8 cellular contexts compared by ENCODE assay signal in the genomic region with DNA sequence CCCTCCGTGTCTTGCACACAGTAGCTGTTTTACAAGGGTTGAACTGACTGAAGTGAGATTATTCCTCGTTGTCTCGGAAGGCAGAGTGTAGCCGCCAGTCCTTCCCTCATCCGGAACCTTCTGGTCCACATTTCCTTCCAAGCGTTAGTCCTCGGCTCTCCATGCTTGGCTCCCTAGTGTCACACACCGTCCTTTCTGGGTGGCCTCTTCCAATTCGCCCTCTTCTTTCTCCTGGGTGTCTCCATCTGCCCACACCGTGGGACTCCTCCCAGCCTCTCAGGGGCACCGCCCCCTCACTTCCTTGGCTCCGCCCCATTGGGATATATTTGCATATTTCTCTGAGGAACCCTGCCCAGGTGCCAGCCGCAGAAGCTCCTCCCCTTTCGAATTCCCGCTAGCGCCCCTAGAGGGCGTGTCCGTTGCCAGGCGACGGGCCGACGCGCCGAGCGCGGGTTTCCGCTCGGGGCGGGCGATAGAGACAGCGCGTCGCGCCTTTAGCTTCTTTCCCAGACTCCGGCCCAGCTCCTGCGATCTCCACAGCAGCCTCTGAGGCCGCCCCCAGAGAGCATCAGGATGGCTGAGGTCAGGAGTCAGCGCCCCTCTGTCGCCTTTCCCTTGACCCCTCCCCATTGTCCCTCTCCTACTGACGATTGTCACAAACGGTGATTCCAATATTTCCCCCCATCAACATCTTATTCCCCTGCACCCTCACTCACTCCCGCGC. TPM values are rescaled to one million over a fixed set of nuclear protein-coding genes. Genes with fewer than 3 reads are reported as not detected.
DNase-seq lines count a peak whose midpoint lies in the region; ATAC-seq and TF ChIP-seq lines count a peak whose summit lies in the region.

A gene with protein sequence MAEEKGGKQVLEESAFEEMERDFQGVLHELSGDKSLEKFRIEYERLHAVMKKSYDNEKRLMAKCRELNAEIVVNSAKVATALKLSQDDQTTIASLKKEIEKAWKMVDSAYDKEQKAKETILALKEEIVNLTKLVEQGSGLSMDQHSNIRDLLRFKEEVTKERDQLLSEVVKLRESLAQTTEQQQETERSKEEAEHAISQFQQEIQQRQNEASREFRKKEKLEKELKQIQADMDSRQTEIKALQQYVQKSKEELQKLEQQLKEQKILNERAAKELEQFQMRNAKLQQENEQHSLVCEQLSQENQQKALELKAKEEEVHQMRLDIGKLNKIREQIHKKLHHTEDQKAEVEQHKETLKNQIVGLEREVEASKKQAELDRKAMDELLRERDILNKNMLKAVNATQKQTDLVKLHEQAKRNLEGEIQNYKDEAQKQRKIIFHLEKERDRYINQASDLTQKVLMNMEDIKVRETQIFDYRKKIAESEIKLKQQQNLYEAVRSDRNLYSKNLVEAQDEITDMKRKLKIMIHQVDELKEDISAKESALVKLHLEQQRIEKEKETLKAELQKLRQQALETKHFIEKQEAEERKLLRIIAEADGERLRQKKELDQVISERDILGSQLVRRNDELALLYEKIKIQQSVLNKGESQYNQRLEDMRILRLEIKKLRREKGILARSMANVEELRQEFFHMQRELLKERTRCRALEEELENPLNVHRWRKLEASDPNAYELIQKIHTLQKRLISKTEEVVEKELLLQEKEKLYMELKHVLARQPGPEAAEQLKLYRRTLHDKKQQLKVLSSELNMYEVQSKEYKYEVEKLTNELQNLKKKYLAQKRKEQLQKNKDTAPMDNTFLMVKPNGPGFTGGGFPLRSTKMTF (plus strand): TSS at position 509 of the 724 bp plus-strand sequence. CDS start 65 bp downstream, at position 574.

- H3K4me1 ChIP-seq in suprapubic skin: peaks cover 38% of the 10 kb centered on the region

- peak; percentile 94 for ATAC-seq in omental fat pad (ENCODE audit: low FRiP score)

- TF ChIP-seq CTCF in omental fat pad (IDR thresholded peaks at IDR 0.05): peak in 1 of 3 donors; percentile 11
- TF ChIP-seq CTCF in suprapubic skin (IDR thresholded peaks at IDR 0.05): peak; percentile 45 to 63

- no peak within 1 kb of the TSS for H3K27ac ChIP-seq in suprapubic skin

- H3K9me3 ChIP-seq in suprapubic skin: no peaks in the 10 kb centered on the region

- H3K27me3 ChIP-seq in H7 (ENCODE audit: control insufficient read depth, insufficient read depth, low read length) (peaks cover 11% of the 10 kb centered on the region), suprapubic skin (no peaks in the 10 kb centered on the region)

- H3K4me3 ChIP-seq in H7 (ENCODE audit: insufficient read depth, low read depth, low read length) (peak within 1 kb of the TSS; percentile 50), suprapubic skin (peak within 1 kb of the TSS; percentile 41)

- WGBS in suprapubic skin: 2% methylated on average over 43 of the region's 43 CpGs

- TF ChIP-seq POLR2A in suprapubic skin (IDR thresholded peaks at IDR 0.05): no peak

- TF ChIP-seq EP300 in suprapubic skin (IDR thresholded peaks at IDR 0.05): no peak

- H3K36me3 ChIP-seq in H7 (replicated peaks; ENCODE audit: control insufficient read depth, insufficient read depth, low read length) (no peaks in the 10 kb centered on the region), suprapubic skin (no peaks in the 10 kb centered on the region)

- DNase-seq in ELR (ENCODE audit: low read depth): peak; percentile 87
- DNase-seq in H7: peak; percentile 87
- DNase-seq in LoVo (ENCODE audit: low spot score): peak; percentile 92
- DNase-seq in RPMI8226: peak; percentile 94
- DNase-seq in activated effector memory CD4-positive, alpha-beta T cell treated with anti-CD3 and anti-CD28 coated beads, Interleukin-2, amount 50 U/mL, for 16 hours: peak; percentile 96
- DNase-seq in germinal center (ENCODE audit: low spot score): peak; percentile 86
- peak; percentile 77 for DNase-seq in omental fat pad (ENCODE audit: low spot score)
- peak; percentile 92 to 96 for DNase-seq in suprapubic skin (ENCODE audit: low spot score in 2 of 2)

RNA-seq across cellular contexts. Expression of the gene that starts here (rescaled TPM):
- total RNA-seq in H7 (2014; rRNA removed; shearing (Covaris generic)): 0.62 and 2.0 TPM in 2 replicates
- total RNA-seq in omental fat pad (under 1 TPM; 0.19 to 0.95 (median 0.33) TPM), suprapubic skin (1 to 10 TPM in 1 of 4 donors, under 1 TPM in 3; 0.13 to 1.0 (median 0.39) TPM)

Comparison
In these comparisons a context has a peak if more than half of its experiments do, and no peak if none do; other contexts are left out.
1. Peak in DNase-seq and ATAC-seq in omental fat pad; RNA of the gene not detected or under 1 TPM.